In the genomic region with DNA sequence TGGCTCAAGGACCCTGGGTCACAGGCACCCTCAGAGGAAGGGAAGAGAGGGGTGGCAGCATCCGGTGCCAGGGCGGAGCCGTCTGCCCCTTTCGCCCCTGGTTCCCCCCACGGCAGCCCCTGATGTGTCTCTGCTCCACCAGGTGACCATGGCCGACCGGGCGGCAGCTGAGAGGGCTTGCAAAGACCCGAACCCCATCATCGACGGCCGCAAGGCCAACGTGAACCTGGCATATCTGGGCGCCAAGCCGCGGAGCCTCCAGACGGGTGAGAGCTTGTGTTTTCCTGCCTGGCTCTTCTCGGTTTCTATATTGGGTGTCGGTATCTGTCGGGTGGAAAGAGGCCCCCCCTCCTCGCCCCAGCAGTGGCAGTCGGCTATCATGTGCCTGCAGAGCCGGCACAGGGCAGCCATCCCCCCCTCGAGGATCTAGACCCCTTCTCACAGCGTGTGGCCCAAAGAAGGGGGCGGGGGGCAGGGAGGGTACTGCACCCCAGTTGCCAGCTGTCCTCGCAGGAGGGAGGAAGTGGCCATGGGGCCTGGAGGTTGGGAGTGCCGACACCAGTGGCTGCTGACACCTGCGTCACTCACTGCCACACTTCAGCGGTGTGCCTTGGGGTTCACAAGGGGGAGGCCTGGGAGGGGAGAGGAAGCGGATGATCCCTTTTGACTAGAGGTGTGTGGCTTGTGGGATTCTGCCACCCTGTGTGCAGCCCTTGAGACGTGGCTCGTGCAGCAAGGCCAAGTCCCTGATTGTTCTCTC, we compare ENCODE assay signal across 8 cellular contexts. TPM values are rescaled to one million over a fixed set of nuclear protein-coding genes. Genes with fewer than 3 reads are reported as not detected.
DNase-seq lines count a peak whose midpoint lies in the region; ATAC-seq, FAIRE-seq and TF ChIP-seq lines count a peak whose summit lies in the region.

No MANE protein-coding gene starts in this region.

- H3K36me3 ChIP-seq in aorta (ENCODE audit: control insufficient read depth in 1 of 2, insufficient read depth in 2 of 2, low read length in 1 of 2), result no peaks in the 10 kb centered on the region

- H3K4me1 ChIP-seq in aorta (ENCODE audit: control insufficient read depth in 1 of 2, insufficient read depth in 2 of 2, low read length in 2 of 2), result peaks cover 0 to 2% of the 10 kb centered on the region in 2 donors

- H3K4me3 Mint-ChIP-seq in activated T-cell treated with anti-CD3 and anti-CD28 coated beads, Interleukin-2, amount 50 U/mL, for 24 hours, result peak overlapping the region; percentile 89
- H3K4me3 Mint-ChIP-seq in progenitor cell of endocrine pancreas (ENCODE audit: low read depth), result peak overlapping the region; percentile 80

- H3K4me3 ChIP-seq in fibroblast of the aortic adventitia (ENCODE audit: low read depth, low read length) (peak overlapping the region; percentile 74), aorta (ENCODE audit: low read length in 2 of 2) (peak overlapping the region; percentile 72 to 87)

- no peaks in the 10 kb centered on the region for H3K27me3 Mint-ChIP-seq in activated T-cell treated with anti-CD3 and anti-CD28 coated beads, Interleukin-2, amount 50 U/mL, for 24 hours
- peaks cover 7% of the 10 kb centered on the region for H3K27me3 Mint-ChIP-seq in progenitor cell of endocrine pancreas

- peaks cover 57% of the 10 kb centered on the region for H3K36me3 Mint-ChIP-seq in activated T-cell treated with anti-CD3 and anti-CD28 coated beads, Interleukin-2, amount 50 U/mL, for 24 hours (ENCODE audit: low read depth)
- peaks cover 10% of the 10 kb centered on the region for H3K36me3 Mint-ChIP-seq in progenitor cell of endocrine pancreas (ENCODE audit: insufficient read depth)

- H3K9me3 ChIP-seq in aorta (ENCODE audit: control insufficient read depth, low read length), result no peaks in the 10 kb centered on the region

- TF ChIP-seq CTCF in fibroblast of the aortic adventitia (IDR thresholded peaks at IDR 0.05; ENCODE audit: insufficient read depth, low read length) (no peak), progenitor cell of endocrine pancreas (IDR thresholded peaks at IDR 0.05; ENCODE audit: unreplicated experiment) (no peak)

- 27 to 29% methylated on average over 32 to 33 of the region's 33 CpGs for WGBS in aorta, 2 donors

- H3K27ac ChIP-seq in aorta (ENCODE audit: low read depth in 1 of 2, low read length in 2 of 2), result peak overlapping the region in 1 of 2 donors; percentile 6

- H3K27ac Mint-ChIP-seq in activated T-cell treated with anti-CD3 and anti-CD28 coated beads, Interleukin-2, amount 50 U/mL, for 24 hours, result peak overlapping the region; percentile 97
- H3K27ac Mint-ChIP-seq in progenitor cell of endocrine pancreas, result peak overlapping the region; percentile 76

- DNase-seq in GM12891 (ENCODE audit: insufficient read length, low spot score), result no peak
- DNase-seq in MV-4-11 (lab: John Stamatoyannopoulos, UW), result peak; percentile 32
- DNase-seq in activated T-cell treated with anti-CD3 and anti-CD28 coated beads, Interleukin-2, amount 50 U/mL, for 24 hours, result peak; percentile 83
- no peak for DNase-seq in fibroblast of the aortic adventitia (ENCODE audit: low read depth)
- DNase-seq in progenitor cell of endocrine pancreas (ENCODE audit: low spot score, unreplicated experiment), result no peak
- peak; percentile 71 to 82 for DNase-seq in aorta
- no peak for DNase-seq in ecto neural progenitor cell (ENCODE audit: low spot score)
- no peak for DNase-seq in NCI-H526 treated with DMSO at 0.1 percent for 48 hours (lab: John Stamatoyannopoulos, UW)

- H3K27me3 ChIP-seq in aorta (ENCODE audit: control insufficient read depth in 1 of 2, insufficient read depth in 2 of 2, low read length in 1 of 2), result no peaks in the 10 kb centered on the region

- intact Hi-C loops in aorta (cut with DNase I), result loop anchor here in 1 of 2 donors (2.0 to 5.0 kb wide), 2 partner anchors 45 to 66 kb away; no protein-coding TSS in a partner anchor

- ATAC-seq in aorta (ENCODE audit: low FRiP score), result no peak

- H3K9me3 Mint-ChIP-seq in activated T-cell treated with anti-CD3 and anti-CD28 coated beads, Interleukin-2, amount 50 U/mL, for 24 hours, result no peaks in the 10 kb centered on the region
- H3K9me3 Mint-ChIP-seq in progenitor cell of endocrine pancreas (ENCODE audit: low read depth), result no peaks in the 10 kb centered on the region

- FAIRE-seq in GM12891 (lab: Jason Lieb, UNC), result peak; percentile 94

- TF ChIP-seq POLR2A in GM12891 (IDR thresholded peaks at IDR 0.05; ENCODE audit: low read depth, low read length), result no peak; the same call in 1 of the 2 replicates

- peaks cover 65% of the 10 kb centered on the region for H3K4me1 Mint-ChIP-seq in activated T-cell treated with anti-CD3 and anti-CD28 coated beads, Interleukin-2, amount 50 U/mL, for 24 hours (ENCODE audit: low read depth)
- peaks cover 23% of the 10 kb centered on the region for H3K4me1 Mint-ChIP-seq in progenitor cell of endocrine pancreas (ENCODE audit: low read depth)

TF ChIP-seq in GM12891, 5 proteins besides CTCF, POLR2A, EP300 and RAD21:
- TF ChIP-seq SPI1 (IDR thresholded peaks at IDR 0.05; ENCODE audit: low read depth, low read length) (peak; percentile 69), TAF1 (IDR thresholded peaks at IDR 0.05; ENCODE audit: low read depth, low read length) (no peak), POLR2AphosphoS5 (IDR thresholded peaks at IDR 0.05; ENCODE audit: low read depth, low read length) (peak; percentile 15; the same call in 1 of the 2 replicates)

RNA-seq across cellular contexts. Expression of a gene that starts 1.5 kb away (rescaled TPM):
- 82.1 TPM for polyA plus RNA-seq in GM12891 (2012; ENCODE audit: low read depth, missing spikeins)
- total RNA-seq in fibroblast of the aortic adventitia (ENCODE audit: low replicate concordance), result 2.0 and 6.1 TPM in 2 replicates
- 21.0 and 24.1 TPM in 2 replicates for total RNA-seq in progenitor cell of endocrine pancreas
- 10 to 100 TPM; 19.3 to 20.7 TPM for total RNA-seq in aorta
- polyA plus RNA-seq in aorta, result 10 to 100 TPM in 1 of 2 donors, 1 to 10 TPM in 1; 7.3 to 14.7 TPM

RNA-seq across cellular contexts. Expression of a gene that starts 41.6 kb away (rescaled TPM):
- polyA plus RNA-seq in GM12891 (2012; ENCODE audit: low read depth, missing spikeins), result 29.3 TPM
- total RNA-seq in fibroblast of the aortic adventitia (ENCODE audit: low replicate concordance) (24.8 and 26.9 TPM in 2 replicates), progenitor cell of endocrine pancreas (44.6 and 47.3 TPM in 2 replicates), aorta (10 to 100 TPM; 11.6 to 19.4 TPM)
- polyA plus RNA-seq in aorta, result 1 to 10 TPM; 3.6 to 9.9 TPM

Comparison
In these comparisons a context has a peak if more than half of its experiments do, and no peak if none do; other contexts are left out.
1. DNase-seq: peak in MV-4-11 (single experiment), activated T-cell treated with anti-CD3 and anti-CD28 coated beads, Interleukin-2, amount 50 U/mL, for 24 hours (single experiment) and aorta (2 of 2); none in GM12891 (single experiment), fibroblast of the aortic adventitia (single experiment), progenitor cell of endocrine pancreas (single experiment), ecto neural progenitor cell (single experiment) and NCI-H526 treated with DMSO at 0.1 percent for 48 hours (single experiment).